In the genomic region with DNA sequence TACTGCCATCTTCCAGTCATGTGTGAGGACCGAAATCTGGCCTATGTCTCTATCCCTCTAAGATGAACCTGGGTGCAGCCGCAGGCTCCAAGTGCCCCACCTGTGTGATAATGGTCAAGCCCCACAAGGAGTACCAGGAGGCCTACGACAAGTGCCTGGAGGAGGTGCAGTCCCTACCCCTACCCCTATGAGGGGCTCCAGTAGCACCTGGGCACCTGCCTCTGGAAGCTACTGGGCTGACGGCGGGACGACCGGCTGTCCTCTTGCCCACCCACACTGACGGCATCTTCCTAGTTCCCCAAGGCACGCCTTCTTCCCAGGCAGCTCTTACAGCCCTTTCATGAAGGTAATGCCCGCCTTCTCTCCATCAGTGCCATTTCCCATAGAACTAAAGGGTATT, we compare ENCODE assay signal across 2 cellular contexts.
TF ChIP-seq lines count a peak whose summit lies in the region.

No MANE protein-coding gene starts in this region.

TF ChIP-seq in GM23338, 12 proteins besides CTCF, POLR2A, EP300 and RAD21:
- TF ChIP-seq, protein P1, sequence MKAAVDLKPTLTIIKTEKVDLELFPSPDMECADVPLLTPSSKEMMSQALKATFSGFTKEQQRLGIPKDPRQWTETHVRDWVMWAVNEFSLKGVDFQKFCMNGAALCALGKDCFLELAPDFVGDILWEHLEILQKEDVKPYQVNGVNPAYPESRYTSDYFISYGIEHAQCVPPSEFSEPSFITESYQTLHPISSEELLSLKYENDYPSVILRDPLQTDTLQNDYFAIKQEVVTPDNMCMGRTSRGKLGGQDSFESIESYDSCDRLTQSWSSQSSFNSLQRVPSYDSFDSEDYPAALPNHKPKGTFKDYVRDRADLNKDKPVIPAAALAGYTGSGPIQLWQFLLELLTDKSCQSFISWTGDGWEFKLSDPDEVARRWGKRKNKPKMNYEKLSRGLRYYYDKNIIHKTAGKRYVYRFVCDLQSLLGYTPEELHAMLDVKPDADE (IDR thresholded peaks at IDR 0.05): no peak
- no peak for TF ChIP-seq EZH2phosphoT487 (IDR thresholded peaks at IDR 0.05; ENCODE audit: unreplicated experiment)

TF ChIP-seq in IMR-90, 13 proteins besides CTCF, POLR2A, EP300 and RAD21:
- TF ChIP-seq NFE2L2 (IDR thresholded peaks at IDR 0.05; ENCODE audit: low read depth, low read length) (no peak), MAZ (IDR thresholded peaks at IDR 0.05; ENCODE audit: borderline replicate concordance, low read depth, low read length) (no peak), RCOR1 (IDR thresholded peaks at IDR 0.05; ENCODE audit: insufficient replicate concordance, low read length) (no peak), SMC3 (IDR thresholded peaks at IDR 0.05; ENCODE audit: low read depth, low read length) (no peak), CEBPB (IDR thresholded peaks at IDR 0.05; ENCODE audit: low read depth, low read length) (no peak), FOS (IDR thresholded peaks at IDR 0.05; ENCODE audit: low read depth, low read length) (no peak), BHLHE40 (IDR thresholded peaks at IDR 0.05; ENCODE audit: low read depth, low read length) (no peak), MXI1 (IDR thresholded peaks at IDR 0.05; ENCODE audit: borderline replicate concordance, low read depth, low read length) (no peak), RFX5 (IDR thresholded peaks at IDR 0.05; ENCODE audit: low read depth, low read length) (no peak), CHD1 (IDR thresholded peaks at IDR 0.05; ENCODE audit: low read depth, low read length) (no peak), MAFK (IDR thresholded peaks at IDR 0.05; ENCODE audit: low read depth, low read length) (no peak)
- TF ChIP-seq, protein P2, sequence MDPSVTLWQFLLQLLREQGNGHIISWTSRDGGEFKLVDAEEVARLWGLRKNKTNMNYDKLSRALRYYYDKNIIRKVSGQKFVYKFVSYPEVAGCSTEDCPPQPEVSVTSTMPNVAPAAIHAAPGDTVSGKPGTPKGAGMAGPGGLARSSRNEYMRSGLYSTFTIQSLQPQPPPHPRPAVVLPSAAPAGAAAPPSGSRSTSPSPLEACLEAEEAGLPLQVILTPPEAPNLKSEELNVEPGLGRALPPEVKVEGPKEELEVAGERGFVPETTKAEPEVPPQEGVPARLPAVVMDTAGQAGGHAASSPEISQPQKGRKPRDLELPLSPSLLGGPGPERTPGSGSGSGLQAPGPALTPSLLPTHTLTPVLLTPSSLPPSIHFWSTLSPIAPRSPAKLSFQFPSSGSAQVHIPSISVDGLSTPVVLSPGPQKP (IDR thresholded peaks at IDR 0.05; ENCODE audit: borderline replicate concordance, low read depth, low read length): no peak
- TF ChIP-seq, protein P3, sequence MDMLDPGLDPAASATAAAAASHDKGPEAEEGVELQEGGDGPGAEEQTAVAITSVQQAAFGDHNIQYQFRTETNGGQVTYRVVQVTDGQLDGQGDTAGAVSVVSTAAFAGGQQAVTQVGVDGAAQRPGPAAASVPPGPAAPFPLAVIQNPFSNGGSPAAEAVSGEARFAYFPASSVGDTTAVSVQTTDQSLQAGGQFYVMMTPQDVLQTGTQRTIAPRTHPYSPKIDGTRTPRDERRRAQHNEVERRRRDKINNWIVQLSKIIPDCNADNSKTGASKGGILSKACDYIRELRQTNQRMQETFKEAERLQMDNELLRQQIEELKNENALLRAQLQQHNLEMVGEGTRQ (IDR thresholded peaks at IDR 0.05; ENCODE audit: low read depth, low read length): no peak
